In genomic region chr1:109040627-109041613, GRCh38 we compare ENCODE assay signal across 8 cellular contexts. TPM values are rescaled to one million over a fixed set of nuclear protein-coding genes. Genes with fewer than 3 reads are reported as not detected.
A peak's percentile ranks its signal among the peaks of the same experiment; 100 is the strongest.
DNase-seq lines count a peak whose midpoint lies in the region; ATAC-seq, FAIRE-seq and TF ChIP-seq lines count a peak whose summit lies in the region.

No MANE protein-coding gene starts in this region.

- H3K4me3 ChIP-seq in CD8-positive, alpha-beta memory T cell (ENCODE audit: low read length), result peak overlapping the region; percentile 79
- H3K4me3 ChIP-seq in HepG2 (replicated peaks in 1 of 3; ENCODE audit: insufficient read depth in 1 of 3, low read depth in 2 of 3, low read length in 3 of 3), result peak overlapping the region; percentile 94 to 96 (median 95)

- no peaks in the 10 kb centered on the region for H3K36me3 ChIP-seq in CD8-positive, alpha-beta memory T cell (ENCODE audit: insufficient read depth, low read length)
- H3K36me3 ChIP-seq in HepG2 (replicated peaks in 1 of 2; ENCODE audit: control insufficient read depth in 1 of 2, insufficient read depth in 2 of 2, low read length in 2 of 2), result no peaks in the 10 kb centered on the region

- no peaks in the 10 kb centered on the region for H3K27me3 Mint-ChIP-seq in CD8-positive, alpha-beta memory T cell
- peaks cover 4% of the 10 kb centered on the region for H3K27me3 Mint-ChIP-seq in T-helper 1 cell treated with Interleukin-12 subunit alpha and Interleukin-12 subunit beta and Interleukin-4 antibody, amounts not matched to agents 30 μg/mL and 1 μg/mL, for 36 hours (ENCODE audit: low read depth)

- POLR2A ChIA-PET in CD8-positive, alpha-beta memory T cell (lab: Charles Lee), result interaction anchor here (1.2 to 1.6 kb wide), 2 partner anchors 35 to 59 kb away, joined by 4 to 30 read pairs; partner anchors contain the start of gene TAF13
- POLR2A ChIA-PET in HepG2 (lab: Yijun Ruan, JAX), result interaction anchor here (0.6 to 2.0 kb wide), 7 partner anchors 35 to 294 kb away, joined by 3 to 16 read pairs (median 3); partner anchors contain the start of genes STXBP3, TAF13 and TMEM167B

- ATAC-seq in GM19397 (IDR thresholded peaks at IDR 0.05; ENCODE audit: unreplicated experiment) (peak; percentile 21), HG03460 (IDR thresholded peaks at IDR 0.05; ENCODE audit: unreplicated experiment) (peak; percentile 24), HepG2 (peak; percentile 63), HG02973 (IDR thresholded peaks at IDR 0.05; ENCODE audit: unreplicated experiment) (no peak)

- CTCF ChIA-PET in CD8-positive, alpha-beta memory T cell (lab: Charles Lee), result interaction anchor here (0.7 to 2.1 kb wide), 3 partner anchors 35 to 59 kb away, joined by 3 to 19 read pairs (median 8); partner anchors contain the start of gene TAF13
- CTCF ChIA-PET in HepG2 (lab: Yijun Ruan, JAX; ENCODE audit: low intra/inter-chr PET ratio, low total read pairs), result no interaction called here

- WGBS in HepG2 (ENCODE audit: low lambda C conversion rate), result 2% methylated on average over 26 of the region's 47 CpGs

- no peaks in the 10 kb centered on the region for H4K20me1 ChIP-seq in HepG2 (ENCODE audit: insufficient read depth, low read length)

- H3K27ac ChIP-seq in CD8-positive, alpha-beta memory T cell (ENCODE audit: low read depth, low read length), result peak overlapping the region; percentile 87
- H3K27ac ChIP-seq in HepG2 (ENCODE audit: extremely low read length, insufficient read depth, low read length), result peak overlapping the region; percentile 58

- H3K4me3 Mint-ChIP-seq in CD8-positive, alpha-beta memory T cell, result peak overlapping the region; percentile 89 to 98 (median 92)
- H3K4me3 Mint-ChIP-seq in T-helper 1 cell treated with Interleukin-12 subunit alpha and Interleukin-12 subunit beta and Interleukin-4 antibody, amounts not matched to agents 30 μg/mL and 1 μg/mL, for 36 hours, result peak overlapping the region; percentile 93

- TF ChIP-seq EP300 in HepG2 (IDR thresholded peaks at IDR 0.05; ENCODE audit: low read depth in 2 of 2, low read length in 2 of 2), result no peak
- no peak for TF ChIP-seq EP300 in HepG2 (CRISPR knock-in tag; IDR thresholded peaks at IDR 0.05; ENCODE audit: borderline replicate concordance)

- peak in 2 of 5 donors; percentile 12 to 57 for DNase-seq in CD8-positive, alpha-beta memory T cell
- peak; percentile 41 for DNase-seq in dermis blood vessel endothelial cell
- DNase-seq in HepG2 (ENCODE audit: low spot score), result no peak
- DNase-seq in stimulated activated CD8-positive, alpha-beta memory T cell treated with anti-CD3 and anti-CD28 coated beads, Interleukin-12 subunit alpha, Interleukin-12 subunit beta, amount 100 ng/mL, for 4 hours (ENCODE audit: low read depth), result peak; percentile 6

- peaks cover 16 to 24% (median 16%) of the 10 kb centered on the region in 3 donors for H3K4me1 Mint-ChIP-seq in CD8-positive, alpha-beta memory T cell
- peaks cover 21% of the 10 kb centered on the region for H3K4me1 Mint-ChIP-seq in T-helper 1 cell treated with Interleukin-12 subunit alpha and Interleukin-12 subunit beta and Interleukin-4 antibody, amounts not matched to agents 30 μg/mL and 1 μg/mL, for 36 hours (ENCODE audit: low read depth)

- TF ChIP-seq RAD21 in HepG2 (CRISPR knock-in tag; IDR thresholded peaks at IDR 0.05), result no peak

- TF ChIP-seq CTCF in HepG2 (CRISPR knock-in tag; IDR thresholded peaks at IDR 0.05), result peak; percentile 21; the same call in 1 of the 2 replicates

- H3K4me1 ChIP-seq in CD8-positive, alpha-beta memory T cell (ENCODE audit: insufficient read depth, low read length), result no peaks in the 10 kb centered on the region
- peaks cover 20% of the 10 kb centered on the region for H3K4me1 ChIP-seq in HepG2 (ENCODE audit: insufficient read depth, low read length)

- peaks cover 0 to 2% (median 0%) of the 10 kb centered on the region in 3 donors for H3K36me3 Mint-ChIP-seq in CD8-positive, alpha-beta memory T cell
- H3K36me3 Mint-ChIP-seq in T-helper 1 cell treated with Interleukin-12 subunit alpha and Interleukin-12 subunit beta and Interleukin-4 antibody, amounts not matched to agents 30 μg/mL and 1 μg/mL, for 36 hours (ENCODE audit: low read depth), result peaks cover 3% of the 10 kb centered on the region

- TSS peak; percentile 83 for BruUV-seq in HepG2 (replicated peaks; lab: Mats Ljungman, UMichigan)

- H3K9me3 Mint-ChIP-seq in CD8-positive, alpha-beta memory T cell, result no peaks in the 10 kb centered on the region
- no peaks in the 10 kb centered on the region for H3K9me3 Mint-ChIP-seq in T-helper 1 cell treated with Interleukin-12 subunit alpha and Interleukin-12 subunit beta and Interleukin-4 antibody, amounts not matched to agents 30 μg/mL and 1 μg/mL, for 36 hours

- peak overlapping the region; percentile 74 for H3K9ac ChIP-seq in HepG2 (ENCODE audit: insufficient read depth, low read depth, low read length)

- no peak overlapping the region for H2AFZ ChIP-seq in HepG2 (ENCODE audit: low read length)

- peak overlapping the region; percentile 80 for H3K4me2 ChIP-seq in HepG2 (ENCODE audit: low read depth, low read length)

- no peak for TF ChIP-seq POLR2A in HepG2 (IDR thresholded peaks at IDR 0.05; ENCODE audit: insufficient read depth in 1 of 2, low read depth in 2 of 2, low read length in 2 of 2)

- intact Hi-C loops in HepG2 (cut with micrococcal nuclease; ENCODE audit: unreplicated experiment), result no loop called here

- H3K27ac Mint-ChIP-seq in CD8-positive, alpha-beta memory T cell, result peak overlapping the region; percentile 78 to 99 (median 90)
- H3K27ac Mint-ChIP-seq in T-helper 1 cell treated with Interleukin-12 subunit alpha and Interleukin-12 subunit beta and Interleukin-4 antibody, amounts not matched to agents 30 μg/mL and 1 μg/mL, for 36 hours, result peak overlapping the region; percentile 87

- H3K27me3 ChIP-seq in CD8-positive, alpha-beta memory T cell (ENCODE audit: insufficient read depth, low read length, poor library complexity, severe bottlenecking), result no peaks in the 10 kb centered on the region
- H3K27me3 ChIP-seq in HepG2 (ENCODE audit: control insufficient read depth in 1 of 2, insufficient read depth in 2 of 2, low read length in 2 of 2), result no peaks in the 10 kb centered on the region; a peak in 1 of 5 replicates

- H3K9me3 ChIP-seq in CD8-positive, alpha-beta memory T cell (ENCODE audit: low read length), result no peaks in the 10 kb centered on the region
- H3K9me3 ChIP-seq in HepG2 (ENCODE audit: low read length), result no peaks in the 10 kb centered on the region

- FAIRE-seq in HepG2 (lab: Jason Lieb, UNC), result no peak

- in situ Hi-C loops in HepG2 (cut with HindIII; ENCODE audit: extremely low pct_ligation_motif_present, low pct_unique_long_range_greater_than_20kb), result no loop called here

- H3K79me2 ChIP-seq in HepG2 (ENCODE audit: insufficient read depth, low read length), result peaks cover 7% of the 10 kb centered on the region

RNA-seq across cellular contexts. Expression of gene WDR47, which starts 1.0 kb away (rescaled TPM):
- 10 to 100 TPM; 14.4 to 15.1 TPM for total RNA-seq in CD8-positive, alpha-beta memory T cell
- polyA plus RNA-seq in CD8-positive, alpha-beta memory T cell, result 6.2 TPM
- total RNA-seq in dermis blood vessel endothelial cell, result 21.6 and 22.2 TPM in 2 replicates
- 5.9 and 6.0 TPM in 2 replicates for total RNA-seq in HepG2 (2016; rRNA removed; fragmentation: Illumina TruSeq; extraction: Trizol)
- 2.0 and 2.2 TPM in 2 replicates for total RNA-seq in HepG2 (2016; cell fraction: cytosol; rRNA removed; fragmentation: Illumina TruSeq; extraction: Trizol; ENCODE audit: low read depth)
- total RNA-seq in HepG2 (2016; cell fraction: insoluble cytoplasmic fraction; rRNA removed; fragmentation: Illumina TruSeq; extraction: Trizol), result 5.5 and 7.3 TPM in 2 replicates
- total RNA-seq in HepG2 (2016; cell fraction: membrane; rRNA removed; fragmentation: Illumina TruSeq; extraction: Trizol), result 3.1 and 4.0 TPM in 2 replicates
- 7.6 and 7.7 TPM in 2 replicates for total RNA-seq in HepG2 (2016; cell fraction: nucleus; rRNA removed; fragmentation: Illumina TruSeq; extraction: Trizol)
- 3.7 and 4.3 TPM in 2 replicates for polyA plus RNA-seq in HepG2 (2011; rRNA removed)
- 1.7 and 2.7 TPM in 2 replicates for polyA plus RNA-seq in HepG2 (2011; cell fraction: cytosol; rRNA removed)
- polyA plus RNA-seq in HepG2 (2011; cell fraction: nucleus; rRNA removed), result 5.3 and 5.7 TPM in 2 replicates
- polyA plus RNA-seq in HepG2 (2012), result 3.1 and 3.2 TPM in 2 replicates
- polyA plus RNA-seq in HepG2 (2016; cell fraction: cytosol; fragmentation: Illumina TruSeq; extraction: Trizol; ENCODE audit: low read depth), result 0.14 and 0.19 TPM in 2 replicates
- polyA plus RNA-seq in HepG2 (2016; cell fraction: insoluble cytoplasmic fraction; fragmentation: Illumina TruSeq; extraction: Trizol; ENCODE audit: low read depth), result 4.0 and 4.5 TPM in 2 replicates
- 0.56 and 0.84 TPM in 2 replicates for polyA plus RNA-seq in HepG2 (2016; cell fraction: membrane; fragmentation: Illumina TruSeq; extraction: Trizol; ENCODE audit: low read depth)
- polyA plus RNA-seq in HepG2 (2016; cell fraction: nucleus; fragmentation: Illumina TruSeq; extraction: Trizol; ENCODE audit: insufficient read depth, low read depth), result 8.1 and 9.3 TPM in 2 replicates
- 3.0 and 7.0 TPM in 2 replicates for polyA minus RNA-seq in HepG2 (2011; rRNA and poly(A)+ RNA removed; ENCODE audit: low replicate concordance)
- 6.3 and 7.3 TPM in 2 replicates for polyA minus RNA-seq in HepG2 (2011; cell fraction: cytosol; rRNA and poly(A)+ RNA removed)
- 8.0 and 10.6 TPM in 2 replicates for polyA minus RNA-seq in HepG2 (2011; cell fraction: nucleus; rRNA and poly(A)+ RNA removed)

RNA-seq across cellular contexts. Expression of gene TAF13, which starts 34.9 kb away (rescaled TPM):
- total RNA-seq in CD8-positive, alpha-beta memory T cell, result 10 to 100 TPM; 37.5 to 40.9 TPM
- 2.3 TPM for polyA plus RNA-seq in CD8-positive, alpha-beta memory T cell
- total RNA-seq in dermis blood vessel endothelial cell (94.8 and 99.2 TPM in 2 replicates), HepG2 (2016; rRNA removed; fragmentation: Illumina TruSeq; extraction: Trizol) (36.3 and 62.1 TPM in 2 replicates)
- total RNA-seq in HepG2 (2016; cell fraction: cytosol; rRNA removed; fragmentation: Illumina TruSeq; extraction: Trizol; ENCODE audit: low read depth), result 9.0 and 10.1 TPM in 2 replicates
- total RNA-seq in HepG2 (2016; cell fraction: insoluble cytoplasmic fraction; rRNA removed; fragmentation: Illumina TruSeq; extraction: Trizol), result 40.2 and 62.3 TPM in 2 replicates
- 28.6 and 37.3 TPM in 2 replicates for total RNA-seq in HepG2 (2016; cell fraction: membrane; rRNA removed; fragmentation: Illumina TruSeq; extraction: Trizol)
- total RNA-seq in HepG2 (2016; cell fraction: nucleus; rRNA removed; fragmentation: Illumina TruSeq; extraction: Trizol), result 15.9 and 16.8 TPM in 2 replicates
- 8.6 and 11.5 TPM in 2 replicates for polyA plus RNA-seq in HepG2 (2011; rRNA removed)
- 2.9 and 5.7 TPM in 2 replicates for polyA plus RNA-seq in HepG2 (2011; cell fraction: cytosol; rRNA removed)
- polyA plus RNA-seq in HepG2 (2011; cell fraction: nucleus; rRNA removed), result 1.1 and 2.3 TPM in 2 replicates
- 17.4 and 25.3 TPM in 2 replicates for polyA plus RNA-seq in HepG2 (2012)
- 9.4 and 9.5 TPM in 2 replicates for polyA plus RNA-seq in HepG2 (2016; cell fraction: cytosol; fragmentation: Illumina TruSeq; extraction: Trizol; ENCODE audit: low read depth)
- polyA plus RNA-seq in HepG2 (2016; cell fraction: insoluble cytoplasmic fraction; fragmentation: Illumina TruSeq; extraction: Trizol; ENCODE audit: low read depth), result 69.4 and 70.2 TPM in 2 replicates
- polyA plus RNA-seq in HepG2 (2016; cell fraction: membrane; fragmentation: Illumina TruSeq; extraction: Trizol; ENCODE audit: low read depth), result 26.1 and 31.2 TPM in 2 replicates
- polyA plus RNA-seq in HepG2 (2016; cell fraction: nucleus; fragmentation: Illumina TruSeq; extraction: Trizol; ENCODE audit: insufficient read depth, low read depth), result 29.1 and 33.5 TPM in 2 replicates
- polyA minus RNA-seq in HepG2 (2011; rRNA and poly(A)+ RNA removed; ENCODE audit: low replicate concordance), result 2.6 and 6.6 TPM in 2 replicates
- 10.6 and 12.0 TPM in 2 replicates for polyA minus RNA-seq in HepG2 (2011; cell fraction: cytosol; rRNA and poly(A)+ RNA removed)
- polyA minus RNA-seq in HepG2 (2011; cell fraction: nucleus; rRNA and poly(A)+ RNA removed), result 5.9 and 7.8 TPM in 2 replicates

RNA-seq across cellular contexts. Expression of gene TMEM167B, which starts 49.6 kb away (rescaled TPM):
- 10 to 100 TPM; 30.3 to 36.6 TPM for total RNA-seq in CD8-positive, alpha-beta memory T cell
- 38.2 TPM for polyA plus RNA-seq in CD8-positive, alpha-beta memory T cell
- total RNA-seq in dermis blood vessel endothelial cell (20.3 and 23.9 TPM in 2 replicates), HepG2 (2016; rRNA removed; fragmentation: Illumina TruSeq; extraction: Trizol) (22.4 and 24.4 TPM in 2 replicates)
- total RNA-seq in HepG2 (2016; cell fraction: cytosol; rRNA removed; fragmentation: Illumina TruSeq; extraction: Trizol; ENCODE audit: low read depth), result 4.3 and 5.4 TPM in 2 replicates
- total RNA-seq in HepG2 (2016; cell fraction: insoluble cytoplasmic fraction; rRNA removed; fragmentation: Illumina TruSeq; extraction: Trizol), result 23.6 and 26.0 TPM in 2 replicates
- total RNA-seq in HepG2 (2016; cell fraction: membrane; rRNA removed; fragmentation: Illumina TruSeq; extraction: Trizol), result 14.2 and 15.4 TPM in 2 replicates
- 15.0 and 18.4 TPM in 2 replicates for total RNA-seq in HepG2 (2016; cell fraction: nucleus; rRNA removed; fragmentation: Illumina TruSeq; extraction: Trizol)
- polyA plus RNA-seq in HepG2 (2011; rRNA removed), result 9.5 and 10.2 TPM in 2 replicates
- polyA plus RNA-seq in HepG2 (2011; cell fraction: cytosol; rRNA removed), result 6.3 and 7.9 TPM in 2 replicates
- 4.6 and 5.9 TPM in 2 replicates for polyA plus RNA-seq in HepG2 (2011; cell fraction: nucleus; rRNA removed)
- polyA plus RNA-seq in HepG2 (2012), result 21.2 and 25.3 TPM in 2 replicates
- polyA plus RNA-seq in HepG2 (2016; cell fraction: cytosol; fragmentation: Illumina TruSeq; extraction: Trizol; ENCODE audit: low read depth), result 4.8 and 7.2 TPM in 2 replicates
- polyA plus RNA-seq in HepG2 (2016; cell fraction: insoluble cytoplasmic fraction; fragmentation: Illumina TruSeq; extraction: Trizol; ENCODE audit: low read depth), result 22.2 and 24.2 TPM in 2 replicates
- 9.2 and 10.4 TPM in 2 replicates for polyA plus RNA-seq in HepG2 (2016; cell fraction: membrane; fragmentation: Illumina TruSeq; extraction: Trizol; ENCODE audit: low read depth)
- polyA plus RNA-seq in HepG2 (2016; cell fraction: nucleus; fragmentation: Illumina TruSeq; extraction: Trizol; ENCODE audit: insufficient read depth, low read depth), result 17.0 and 18.9 TPM in 2 replicates
- polyA minus RNA-seq in HepG2 (2011; rRNA and poly(A)+ RNA removed; ENCODE audit: low replicate concordance), result 2.5 and 3.6 TPM in 2 replicates
- 9.4 and 11.4 TPM in 2 replicates for polyA minus RNA-seq in HepG2 (2011; cell fraction: cytosol; rRNA and poly(A)+ RNA removed)
- 5.8 and 7.1 TPM in 2 replicates for polyA minus RNA-seq in HepG2 (2011; cell fraction: nucleus; rRNA and poly(A)+ RNA removed)
